Comparison of ENCODE assay signal across 8 cellular contexts in the genomic region with DNA sequence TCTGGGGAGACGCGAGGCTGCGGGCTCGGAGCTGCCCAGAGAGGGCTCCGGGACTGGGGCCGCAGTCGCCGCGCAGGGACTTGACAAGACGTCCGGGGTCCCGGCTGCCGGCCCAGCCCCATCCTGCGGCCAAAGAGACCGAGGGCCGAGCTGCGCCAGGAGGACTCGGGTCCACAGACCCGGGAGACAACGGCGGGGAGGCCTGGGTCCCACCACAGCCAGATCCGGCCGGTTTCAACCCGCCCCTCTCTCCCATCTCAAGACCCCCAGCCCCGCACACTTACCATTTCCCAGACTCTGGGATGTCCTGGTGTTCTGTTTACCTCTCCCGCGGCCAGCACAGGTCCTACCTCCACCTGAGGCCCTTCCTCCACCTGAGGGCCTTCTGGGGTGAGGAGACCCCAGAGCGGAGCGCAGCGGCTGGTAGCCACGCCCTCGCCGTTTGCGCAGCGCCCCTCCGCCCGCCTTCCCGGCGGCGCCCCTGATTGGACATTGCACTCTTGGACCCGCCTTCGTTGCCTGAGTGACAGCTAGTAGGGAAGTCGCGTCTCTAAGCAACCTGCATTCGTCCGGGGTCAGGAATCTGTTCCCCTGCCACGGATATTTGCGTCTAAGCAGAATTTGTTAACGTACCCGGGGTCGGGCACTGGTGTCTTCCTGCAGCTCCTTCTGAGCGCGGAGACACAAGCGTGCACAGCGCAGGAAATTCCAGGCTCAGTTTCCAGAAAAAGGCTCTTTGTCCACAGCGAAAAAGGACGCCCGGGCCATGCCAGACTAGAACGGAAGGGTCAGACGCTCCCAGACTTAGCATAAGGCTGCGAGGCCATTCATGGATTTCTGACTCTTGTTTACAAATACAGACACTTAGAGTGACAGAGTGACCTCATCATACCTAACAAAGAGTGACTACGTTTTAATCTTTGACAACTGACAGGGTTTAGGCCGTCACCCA. TPM values are rescaled to one million over a fixed set of nuclear protein-coding genes. Genes with fewer than 3 reads are reported as not detected.
DNase-seq lines count a peak whose midpoint lies in the region; TF ChIP-seq lines count a peak whose summit lies in the region.

A gene (minus strand): TSS at position 446 of the 952 bp plus-strand sequence. CDS start 159 bp downstream, at position 287.

- H3K4me1 Mint-ChIP-seq in HFFc6 (ENCODE audit: low read depth) = peaks cover 23% of the 10 kb centered on the region
- peaks cover 18% of the 10 kb centered on the region for H3K4me1 Mint-ChIP-seq in T-helper 1 cell treated with Interleukin-12 subunit alpha and Interleukin-12 subunit beta and Interleukin-4 antibody, amounts not matched to agents 30 μg/mL and 1 μg/mL, for 36 hours (ENCODE audit: low read depth)

- peak within 1 kb of the TSS; percentile 69 for H3K27ac Mint-ChIP-seq in HFFc6
- H3K27ac Mint-ChIP-seq in T-helper 1 cell treated with Interleukin-12 subunit alpha and Interleukin-12 subunit beta and Interleukin-4 antibody, amounts not matched to agents 30 μg/mL and 1 μg/mL, for 36 hours = peak within 1 kb of the TSS; percentile 64

- H3K9me3 ChIP-seq in right atrium auricular region = no peaks in the 10 kb centered on the region
- no peaks in the 10 kb centered on the region for H3K9me3 ChIP-seq in prostate gland

- H3K27ac ChIP-seq in right atrium auricular region (peak within 1 kb of the TSS; percentile 72 to 79), prostate gland (peak within 1 kb of the TSS; percentile 75 to 83)

- TF ChIP-seq POLR2A in prostate gland (IDR thresholded peaks at IDR 0.05) = peak; percentile 81

- H3K9me3 Mint-ChIP-seq in HFFc6 = no peaks in the 10 kb centered on the region
- H3K9me3 Mint-ChIP-seq in T-helper 1 cell treated with Interleukin-12 subunit alpha and Interleukin-12 subunit beta and Interleukin-4 antibody, amounts not matched to agents 30 μg/mL and 1 μg/mL, for 36 hours = peaks cover 9% of the 10 kb centered on the region

- DNase-seq in HFFc6 = peak; percentile 65
- DNase-seq in NCI-H1417 (lab: John Stamatoyannopoulos, UW) = peak; percentile 80 to 97 (median 94)
- DNase-seq in anterior cingulate cortex (lab: John Stamatoyannopoulos, UW) = peak; percentile 37 to 94 (median 87)
- peak; percentile 90 for DNase-seq in right atrium auricular region (ENCODE audit: low spot score)
- DNase-seq in prostate gland (ENCODE audit: low spot score) = peak; percentile 93
- peak; percentile 93 for DNase-seq in ureter (ENCODE audit: low spot score)

- H3K4me1 ChIP-seq in right atrium auricular region (peaks cover 0 to 12% of the 10 kb centered on the region in 2 donors), prostate gland (replicated peaks) (no peaks in the 10 kb centered on the region)

- 0 out of 2 replicates have a peak, but pooled peaks cover 6% of the 10 kb centered on the region for H3K36me3 Mint-ChIP-seq in HFFc6 (ENCODE audit: low read depth)
- H3K36me3 Mint-ChIP-seq in T-helper 1 cell treated with Interleukin-12 subunit alpha and Interleukin-12 subunit beta and Interleukin-4 antibody, amounts not matched to agents 30 μg/mL and 1 μg/mL, for 36 hours (ENCODE audit: low read depth) = peaks cover 4% of the 10 kb centered on the region

- intact Hi-C loops in prostate gland (cut with DNase I) = loop anchor here (1.0 kb wide), 1 partner anchor 11 kb away; no protein-coding TSS in a partner anchor

- peak within 1 kb of the TSS; percentile 61 for H3K4me3 ChIP-seq in GM08714 (ENCODE audit: low read length)
- peak within 1 kb of the TSS; percentile 83 to 86 for H3K4me3 ChIP-seq in right atrium auricular region
- H3K4me3 ChIP-seq in prostate gland = peak within 1 kb of the TSS; percentile 86 to 99

- H3K36me3 ChIP-seq in right atrium auricular region (no peaks in the 10 kb centered on the region), prostate gland (no peaks in the 10 kb centered on the region)

- under 1% methylated on average over 44 of the region's 63 CpGs for WGBS in prostate gland

- no peaks in the 10 kb centered on the region; the same call in 1 of the 2 replicates for H3K27me3 Mint-ChIP-seq in HFFc6 (ENCODE audit: insufficient read depth)
- no peaks in the 10 kb centered on the region for H3K27me3 Mint-ChIP-seq in T-helper 1 cell treated with Interleukin-12 subunit alpha and Interleukin-12 subunit beta and Interleukin-4 antibody, amounts not matched to agents 30 μg/mL and 1 μg/mL, for 36 hours (ENCODE audit: low read depth)

- H3K4me3 Mint-ChIP-seq in HFFc6 = peak within 1 kb of the TSS; percentile 95
- peak within 1 kb of the TSS; percentile 86 for H3K4me3 Mint-ChIP-seq in T-helper 1 cell treated with Interleukin-12 subunit alpha and Interleukin-12 subunit beta and Interleukin-4 antibody, amounts not matched to agents 30 μg/mL and 1 μg/mL, for 36 hours

- H3K27me3 ChIP-seq in right atrium auricular region (no peaks in the 10 kb centered on the region), prostate gland (replicated peaks; ENCODE audit: insufficient read depth) (no peaks in the 10 kb centered on the region)

- no peak for TF ChIP-seq CTCF in HFFc6 (IDR thresholded peaks at IDR 0.05)
- TF ChIP-seq CTCF in right atrium auricular region (IDR thresholded peaks at IDR 0.05) = no peak
- TF ChIP-seq CTCF in prostate gland (IDR thresholded peaks at IDR 0.05) = no peak

RNA-seq across cellular contexts. Expression of the gene that starts here (rescaled TPM):
- total RNA-seq in HFFc6 (2021; fragmentation: NEBNext Ultra II Directional; extraction: Animal tissue kit (Norgen Biotek cat#: 25700)) = 1 to 10 TPM in 5 of 6 experiments, under 1 TPM in 1; 0.99 to 1.7 (median 1.2) TPM
- total RNA-seq in right atrium auricular region = 1 to 10 TPM; 1.6 to 2.0 TPM
- total RNA-seq in prostate gland = 1 to 10 TPM; 3.9 to 5.4 TPM
- total RNA-seq in ureter = 3.9 TPM

Comparison
In these comparisons a context has a peak if more than half of its experiments do, and no peak if none do; other contexts are left out.
1. Peak in every context shown above with its lines: DNase-seq, H3K4me3 ChIP-seq and H3K27ac ChIP-seq.